In the genomic region with DNA sequence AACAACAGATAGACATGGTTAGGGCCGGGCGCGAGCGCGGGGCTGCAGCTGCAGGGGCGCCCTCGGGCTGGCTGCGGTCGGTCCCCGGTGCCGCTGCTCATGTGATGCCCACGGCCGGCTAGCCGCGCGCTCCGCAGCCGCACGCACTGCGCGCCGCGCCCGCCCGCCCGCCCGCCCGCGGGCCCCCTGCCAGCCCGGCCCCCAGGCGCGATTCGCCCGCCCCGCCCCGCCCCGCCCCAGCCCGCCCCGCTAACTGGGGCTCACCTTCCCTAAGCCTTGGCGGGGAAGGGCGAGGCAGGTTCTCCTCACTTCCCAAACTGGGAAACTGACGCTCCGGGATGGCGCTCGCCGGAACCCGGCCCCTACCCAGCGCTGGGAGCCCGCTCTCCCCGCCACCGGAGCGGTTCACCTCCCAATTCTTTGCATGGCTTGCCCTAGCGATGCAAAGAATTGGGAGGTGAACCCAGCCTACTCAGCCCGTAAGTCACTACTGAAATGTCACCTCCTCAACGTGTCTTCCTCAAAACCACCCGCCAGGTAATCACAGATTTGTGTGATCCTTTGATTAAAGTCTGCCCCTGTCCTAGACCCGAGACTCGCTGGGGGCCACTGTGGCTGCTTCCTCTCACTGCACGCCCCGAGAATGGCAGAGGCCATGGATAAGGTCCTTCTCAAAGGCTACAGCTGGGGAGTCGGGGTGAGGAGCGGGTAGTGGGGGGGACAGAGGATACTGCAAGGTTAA, we compare ENCODE assay signal across 8 cellular contexts.
DNase-seq lines count a peak whose midpoint lies in the region; ATAC-seq and TF ChIP-seq lines count a peak whose summit lies in the region.

No MANE protein-coding gene starts in this region.

- no peaks in the 10 kb centered on the region for H3K79me2 ChIP-seq in fibroblast of lung (ENCODE audit: control insufficient read depth, insufficient read depth, low read length)

- peak overlapping the region; percentile 20 for H3K27ac Mint-ChIP-seq in activated CD8-positive, alpha-beta T cell treated with anti-CD3 and anti-CD28 coated beads for 36 hours

- WGBS in heart left ventricle, 4 donors, result 13 to 53% (median 31%) methylated on average over 12 to 62 of the region's 62 CpGs

- H3K4me2 ChIP-seq in fibroblast of lung (ENCODE audit: extremely low read depth, insufficient read depth, low read length), result peak overlapping the region; percentile 66

- no peak for TF ChIP-seq CTCF in heart left ventricle (IDR thresholded peaks at IDR 0.05)
- TF ChIP-seq CTCF in activated CD8-positive, alpha-beta T cell treated with anti-CD3 and anti-CD28 coated beads for 36 hours (IDR thresholded peaks at IDR 0.05), result no peak
- TF ChIP-seq CTCF in fibroblast of lung (conservative IDR thresholded peaks at IDR 0.05 in 1 of 2, IDR thresholded peaks at IDR 0.05 in 1 of 2; ENCODE audit: low read depth in 1 of 2, low read length in 2 of 2), result no peak

- H3K27me3 Mint-ChIP-seq in activated CD8-positive, alpha-beta T cell treated with anti-CD3 and anti-CD28 coated beads for 36 hours, result peaks cover 4% of the 10 kb centered on the region

- H3K36me3 ChIP-seq in heart left ventricle (no peaks in the 10 kb centered on the region), fibroblast of lung (ENCODE audit: control insufficient read depth, insufficient read depth, low read length) (no peaks in the 10 kb centered on the region)

- no peak overlapping the region for H2AFZ ChIP-seq in fibroblast of lung (ENCODE audit: low read length)

- POLR2A ChIA-PET in activated CD8-positive, alpha-beta T cell treated with anti-CD3 and anti-CD28 coated beads for 36 hours (lab: Charles Lee), result no interaction called here

- no peaks in the 10 kb centered on the region for H3K9me3 ChIP-seq in heart left ventricle
- no peaks in the 10 kb centered on the region for H3K9me3 ChIP-seq in fibroblast of lung (ENCODE audit: control insufficient read depth, insufficient read depth, low read depth, low read length)

- H3K27me3 ChIP-seq in heart left ventricle (peaks cover 0 to 3% (median 0%) of the 10 kb centered on the region in 9 donors), fibroblast of lung (ENCODE audit: control insufficient read depth, insufficient read depth, low read length) (no peaks in the 10 kb centered on the region)

- peak overlapping the region; percentile 13 for H3K9ac ChIP-seq in fibroblast of lung (ENCODE audit: insufficient read depth, low read length)

- peaks cover 24% of the 10 kb centered on the region for H3K4me1 Mint-ChIP-seq in activated CD8-positive, alpha-beta T cell treated with anti-CD3 and anti-CD28 coated beads for 36 hours (ENCODE audit: low read depth)

- ATAC-seq in heart left ventricle (no peak), Right ventricle myocardium inferior (no peak), HG03066 (IDR thresholded peaks at IDR 0.05; ENCODE audit: low read depth, unreplicated experiment) (peak; percentile 22), sciatic nerve (peak; percentile 18), GM19035 (IDR thresholded peaks at IDR 0.05; ENCODE audit: unreplicated experiment) (no peak)
- peak; percentile 20 for ATAC-seq in activated CD8-positive, alpha-beta T cell treated with anti-CD3 and anti-CD28 coated beads for 36 hours

- CTCF ChIA-PET in activated CD8-positive, alpha-beta T cell treated with anti-CD3 and anti-CD28 coated beads for 36 hours (lab: Charles Lee), result interaction anchor here (2.1 kb wide), 1 partner anchor 19 kb away, joined by 9 read pairs; no protein-coding TSS in a partner anchor

- intact Hi-C loops in heart left ventricle (cut with DNase I), result no loop called here
- intact Hi-C loops in Right ventricle myocardium inferior (cut with DNase I), result no loop called here
- intact Hi-C loops in activated CD8-positive, alpha-beta T cell treated with anti-CD3 and anti-CD28 coated beads for 36 hours (cut with micrococcal nuclease), result no loop called here
- intact Hi-C loops in sciatic nerve (cut with DNase I), result no loop called here

- no peaks in the 10 kb centered on the region for H3K9me3 Mint-ChIP-seq in activated CD8-positive, alpha-beta T cell treated with anti-CD3 and anti-CD28 coated beads for 36 hours

- H3K4me3 ChIP-seq in heart left ventricle, result peak overlapping the region in 9 of 12 donors; percentile 20 to 49 (median 45)
- H3K4me3 ChIP-seq in fibroblast of lung (replicated peaks in 1 of 4; ENCODE audit: control extremely low read depth in 1 of 4, insufficient read depth in 1 of 4, low read depth in 3 of 4, low read length in 4 of 4), result peak overlapping the region; percentile 14 to 49 (median 24)

- DNase-seq in heart left ventricle, result peak in 1 of 5 donors; percentile 26
- no peak for DNase-seq in Right ventricle myocardium inferior (ENCODE audit: missing footprints)
- DNase-seq in activated CD8-positive, alpha-beta T cell treated with anti-CD3 and anti-CD28 coated beads for 36 hours, result peak; percentile 60
- peak in 1 of 2 donors; percentile 29 for DNase-seq in fibroblast of lung (ENCODE audit: low read depth in 2 of 2)
- DNase-seq in sciatic nerve (ENCODE audit: low spot score), result no peak
- DNase-seq in NOMO-1 treated with DMSO at 0.1 percent for 48 hours (lab: John Stamatoyannopoulos, UW; ENCODE audit: unreplicated experiment), result no peak

- TF ChIP-seq POLR2A in heart left ventricle (IDR thresholded peaks at IDR 0.05), result no peak

- H3K4me1 ChIP-seq in heart left ventricle (peaks cover 0 to 42% (median 21%) of the 10 kb centered on the region in 12 donors), fibroblast of lung (ENCODE audit: control insufficient read depth, extremely low read depth, insufficient read depth, low read length) (peaks cover 23% of the 10 kb centered on the region)

- H3K27ac ChIP-seq in heart left ventricle (no peak overlapping the region), fibroblast of lung (ENCODE audit: insufficient read depth, low read length) (no peak overlapping the region)

- peak overlapping the region; percentile 79 for H3K4me3 Mint-ChIP-seq in activated CD8-positive, alpha-beta T cell treated with anti-CD3 and anti-CD28 coated beads for 36 hours

- H4K20me1 ChIP-seq in fibroblast of lung (ENCODE audit: control insufficient read depth, extremely low read depth, insufficient read depth, low read length), result no peaks in the 10 kb centered on the region

- no peaks in the 10 kb centered on the region for H3K36me3 Mint-ChIP-seq in activated CD8-positive, alpha-beta T cell treated with anti-CD3 and anti-CD28 coated beads for 36 hours (ENCODE audit: low read depth)

Comparison
In these comparisons a context has a peak if more than half of its experiments do, and no peak if none do; other contexts are left out.
1. ATAC-seq: peak in HG03066 (single experiment), activated CD8-positive, alpha-beta T cell treated with anti-CD3 and anti-CD28 coated beads for 36 hours (single experiment) and sciatic nerve (single experiment); none in heart left ventricle (0 of 4), Right ventricle myocardium inferior (single experiment) and GM19035 (single experiment).